ENCODE assay signal across 16 cellular contexts in genomic region chr7:118369987-118370386, GRCh38.
DNase-seq lines count a peak whose midpoint lies in the region; ATAC-seq lines count a peak whose summit lies in the region.
"Had no signal": no experiment of that assay in that cellular context is flagged by ENCODE, and none has a peak within 500 bp of the region (broad histone marks: within the 10 kb centered on the region; RNA-seq: fewer than 3 reads in every experiment).

No MANE protein-coding gene starts in this region.

- H3K27ac Mint-ChIP-seq in activated T-cell treated with anti-CD3 and anti-CD28 coated beads, Interleukin-2, amount 50 U/mL, for 72 hours, result no peak overlapping the region
- no peak overlapping the region for H3K27ac Mint-ChIP-seq in activated T-cell treated with anti-CD3 and anti-CD28 coated beads, Interleukin-2, amount 50 U/mL, for 24 hours
- no peak overlapping the region for H3K27ac Mint-ChIP-seq in activated naive CD4-positive, alpha-beta T cell treated with anti-CD3 and anti-CD28 coated beads, Interleukin-2, amount 10 ng/mL, durations not matched to agents 7 days and 5 days
- H3K27ac Mint-ChIP-seq: CD8-positive, alpha-beta memory T cell had no signal

- H4K8ac ChIP-seq in trophoblast cell (ENCODE audit: low read depth, low read length), result no peak overlapping the region

- no peak overlapping the region for H3K4me2 ChIP-seq in trophoblast cell (ENCODE audit: low read length)
- H3K4me2 ChIP-seq: BLaER1 had no signal

- no peaks in the 10 kb centered on the region for H3K36me3 ChIP-seq in trophoblast cell (ENCODE audit: control insufficient read depth in 1 of 2, insufficient read depth in 2 of 2, low read length in 2 of 2)
- H3K36me3 ChIP-seq: BLaER1 had no signal

- no peak overlapping the region for H4K12ac ChIP-seq in trophoblast cell (ENCODE audit: low read depth, low read length)

- H3K27ac ChIP-seq in trophoblast cell (ENCODE audit: low read depth, low read length), result no peak overlapping the region
- H3K27ac ChIP-seq: BLaER1, GM23248 had no signal

- no peaks in the 10 kb centered on the region for H3K79me1 ChIP-seq in trophoblast cell (ENCODE audit: low read length)

- H2BK5ac ChIP-seq in trophoblast cell (ENCODE audit: low read depth, low read length, poor library complexity), result no peak overlapping the region

- H4K91ac ChIP-seq in trophoblast cell (ENCODE audit: low read depth, low read length), result no peak overlapping the region

- H3K4me3 ChIP-seq in trophoblast cell (ENCODE audit: low read depth, low read length), result no peak overlapping the region
- H3K4me3 ChIP-seq: BLaER1, GM23248 had no signal

- peak; percentile 36 to 42 for ATAC-seq in activated T-cell treated with anti-CD3 and anti-CD28 coated beads, Interleukin-2, amount 50 U/mL, for 72 hours (replicated peaks in 1 of 2)
- peak; percentile 47 for ATAC-seq in GM18511 (IDR thresholded peaks at IDR 0.05; ENCODE audit: unreplicated experiment)
- ATAC-seq: HCT116 had no signal

- H3K4ac ChIP-seq in trophoblast cell (ENCODE audit: low read depth, low read length), result no peak overlapping the region

- H3K4me1 Mint-ChIP-seq in activated T-cell treated with anti-CD3 and anti-CD28 coated beads, Interleukin-2, amount 50 U/mL, for 72 hours (ENCODE audit: low read depth), result no peaks in the 10 kb centered on the region
- H3K4me1 Mint-ChIP-seq in activated T-cell treated with anti-CD3 and anti-CD28 coated beads, Interleukin-2, amount 50 U/mL, for 24 hours (ENCODE audit: low read depth), result no peaks in the 10 kb centered on the region
- no peaks in the 10 kb centered on the region for H3K4me1 Mint-ChIP-seq in activated naive CD4-positive, alpha-beta T cell treated with anti-CD3 and anti-CD28 coated beads, Interleukin-2, amount 10 ng/mL, durations not matched to agents 7 days and 5 days
- H3K4me1 Mint-ChIP-seq: CD8-positive, alpha-beta memory T cell had no signal

- no peak overlapping the region for H2AK5ac ChIP-seq in trophoblast cell (ENCODE audit: low read length)

- no peak overlapping the region for H2BK120ac ChIP-seq in trophoblast cell (ENCODE audit: insufficient read depth, low read length, poor library complexity)

- no peaks in the 10 kb centered on the region for H3K36me3 Mint-ChIP-seq in activated T-cell treated with anti-CD3 and anti-CD28 coated beads, Interleukin-2, amount 50 U/mL, for 72 hours (ENCODE audit: insufficient read depth in 2 of 2)
- no peaks in the 10 kb centered on the region for H3K36me3 Mint-ChIP-seq in activated T-cell treated with anti-CD3 and anti-CD28 coated beads, Interleukin-2, amount 50 U/mL, for 24 hours (ENCODE audit: low read depth)
- no peaks in the 10 kb centered on the region for H3K36me3 Mint-ChIP-seq in activated naive CD4-positive, alpha-beta T cell treated with anti-CD3 and anti-CD28 coated beads, Interleukin-2, amount 10 ng/mL, durations not matched to agents 7 days and 5 days
- H3K36me3 Mint-ChIP-seq: CD8-positive, alpha-beta memory T cell had no signal

- H3K14ac ChIP-seq in trophoblast cell (ENCODE audit: low read length), result no peak overlapping the region

- H3K9me3 Mint-ChIP-seq in activated T-cell treated with anti-CD3 and anti-CD28 coated beads, Interleukin-2, amount 50 U/mL, for 72 hours, result peaks cover 1 to 3% of the 10 kb centered on the region in 2 donors
- H3K9me3 Mint-ChIP-seq in activated T-cell treated with anti-CD3 and anti-CD28 coated beads, Interleukin-2, amount 50 U/mL, for 24 hours, result no peaks in the 10 kb centered on the region
- no peaks in the 10 kb centered on the region for H3K9me3 Mint-ChIP-seq in activated naive CD4-positive, alpha-beta T cell treated with anti-CD3 and anti-CD28 coated beads, Interleukin-2, amount 10 ng/mL, durations not matched to agents 7 days and 5 days

- H3K18ac ChIP-seq in trophoblast cell (ENCODE audit: low read length), result no peak overlapping the region

- no peak overlapping the region for H3K23ac ChIP-seq in trophoblast cell (ENCODE audit: low read length)

- no peaks in the 10 kb centered on the region for H3K9me3 ChIP-seq in trophoblast cell (ENCODE audit: insufficient read depth, low read depth, low read length)
- H3K9me3 ChIP-seq: BLaER1, Caco-2 had no signal

- H2BK12ac ChIP-seq in trophoblast cell (ENCODE audit: low read length), result no peak overlapping the region

- H3K27me3 ChIP-seq in trophoblast cell (ENCODE audit: insufficient read depth, low read length), result no peaks in the 10 kb centered on the region
- H3K27me3 ChIP-seq: BLaER1 had no signal

- H3K4me3 Mint-ChIP-seq in activated T-cell treated with anti-CD3 and anti-CD28 coated beads, Interleukin-2, amount 50 U/mL, for 72 hours, result no peak overlapping the region
- H3K4me3 Mint-ChIP-seq in activated T-cell treated with anti-CD3 and anti-CD28 coated beads, Interleukin-2, amount 50 U/mL, for 24 hours, result no peak overlapping the region
- H3K4me3 Mint-ChIP-seq in activated naive CD4-positive, alpha-beta T cell treated with anti-CD3 and anti-CD28 coated beads, Interleukin-2, amount 10 ng/mL, durations not matched to agents 7 days and 5 days, result no peak overlapping the region
- H3K4me3 Mint-ChIP-seq: CD8-positive, alpha-beta memory T cell had no signal

- H3K9ac ChIP-seq in trophoblast cell (ENCODE audit: low read length), result no peak overlapping the region
- H3K9ac ChIP-seq: BLaER1, GM23248 had no signal

- no peaks in the 10 kb centered on the region for H3K27me3 Mint-ChIP-seq in activated T-cell treated with anti-CD3 and anti-CD28 coated beads, Interleukin-2, amount 50 U/mL, for 72 hours (ENCODE audit: low read depth)
- H3K27me3 Mint-ChIP-seq in activated T-cell treated with anti-CD3 and anti-CD28 coated beads, Interleukin-2, amount 50 U/mL, for 24 hours, result no peaks in the 10 kb centered on the region
- H3K27me3 Mint-ChIP-seq in activated naive CD4-positive, alpha-beta T cell treated with anti-CD3 and anti-CD28 coated beads, Interleukin-2, amount 10 ng/mL, durations not matched to agents 7 days and 5 days, result no peaks in the 10 kb centered on the region

- H3K4me1 ChIP-seq in trophoblast cell (ENCODE audit: control insufficient read depth in 1 of 2, insufficient read depth in 2 of 2, low read length in 2 of 2), result no peaks in the 10 kb centered on the region
- H3K4me1 ChIP-seq: Caco-2 had no signal

- no peaks in the 10 kb centered on the region for H3K79me2 ChIP-seq in trophoblast cell (ENCODE audit: control insufficient read depth, insufficient read depth, low read length, poor library complexity)

- no CpG with 5 or more reads among the region's 3 CpGs for WGBS in trophoblast cell (ENCODE audit: extremely low coverage, insufficient coverage, insufficient read length)

- no peak for DNase-seq in activated T-cell treated with anti-CD3 and anti-CD28 coated beads, Interleukin-2, amount 50 U/mL, for 72 hours
- no peak for DNase-seq in activated T-cell treated with anti-CD3 and anti-CD28 coated beads, Interleukin-2, amount 50 U/mL, for 24 hours
- DNase-seq in NCI-H69 (lab: John Stamatoyannopoulos, UW) (peak; percentile 11), trophoblast cell (no peak)
- no peak for DNase-seq in activated naive CD4-positive, alpha-beta T cell treated with anti-CD3 and anti-CD28 coated beads, Interleukin-2, amount 10 ng/mL, durations not matched to agents 7 days and 5 days
- DNase-seq in activated CD8-positive, alpha-beta memory T cell treated with anti-CD3 and anti-CD28 coated beads, Interleukin-2, amount 50 U/mL, for 4 hours, result no peak
- DNase-seq: 8988T; AML-193; Caco-2; CD8-positive, alpha-beta memory T cell; GM23248; IMR-90; KG1 had no signal

- CTCF ChIA-PET in activated naive CD4-positive, alpha-beta T cell treated with anti-CD3 and anti-CD28 coated beads, Interleukin-2, amount 10 ng/mL, durations not matched to agents 7 days and 5 days (lab: Charles Lee), result no interaction called here

- H2AFZ ChIP-seq in trophoblast cell (ENCODE audit: insufficient read depth, low read length, poor library complexity), result no peak overlapping the region
- H2AFZ ChIP-seq: GM23248 had no signal
